8 cellular contexts compared by ENCODE assay signal in genomic region chr17:2853722-2854580, GRCh38. TPM values are rescaled to one million over a fixed set of nuclear protein-coding genes. Genes with fewer than 3 reads are reported as not detected.
DNase-seq lines count a peak whose midpoint lies in the region; ATAC-seq, FAIRE-seq and TF ChIP-seq lines count a peak whose summit lies in the region.

No MANE protein-coding gene starts in this region.

- H3K9me3 ChIP-seq in naive thymus-derived CD4-positive, alpha-beta T cell (ENCODE audit: control insufficient read depth in 2 of 3, low read length in 3 of 3), result no peaks in the 10 kb centered on the region

- CTCF ChIA-PET in naive thymus-derived CD4-positive, alpha-beta T cell (lab: Charles Lee), result no interaction called here

- H3K36me3 Mint-ChIP-seq in T-helper 1 cell treated with Interleukin-12 subunit alpha and Interleukin-12 subunit beta and Interleukin-4 antibody, amounts not matched to agents 30 μg/mL and 1 μg/mL, for 36 hours (ENCODE audit: low read depth), result no peaks in the 10 kb centered on the region
- H3K36me3 Mint-ChIP-seq in endothelial cell (ENCODE audit: low read depth, unreplicated experiment), result no peaks in the 10 kb centered on the region
- H3K36me3 Mint-ChIP-seq in naive thymus-derived CD4-positive, alpha-beta T cell, result peaks cover 2 to 11% (median 6%) of the 10 kb centered on the region in 5 donors

- intact Hi-C loops in naive thymus-derived CD4-positive, alpha-beta T cell (cut with micrococcal nuclease), result no loop called here

- no peak overlapping the region for H3K27ac Mint-ChIP-seq in T-helper 1 cell treated with Interleukin-12 subunit alpha and Interleukin-12 subunit beta and Interleukin-4 antibody, amounts not matched to agents 30 μg/mL and 1 μg/mL, for 36 hours
- H3K27ac Mint-ChIP-seq in endothelial cell (ENCODE audit: unreplicated experiment), result no peak overlapping the region
- H3K27ac Mint-ChIP-seq in naive thymus-derived CD4-positive, alpha-beta T cell, result no peak overlapping the region

- POLR2A ChIA-PET in naive thymus-derived CD4-positive, alpha-beta T cell (lab: Charles Lee), result interaction anchor here (1.1 kb wide), 1 partner anchor 149 kb away, joined by 3 read pairs; no protein-coding TSS in a partner anchor

- TF ChIP-seq CTCF in endothelial cell (IDR thresholded peaks at IDR 0.05; ENCODE audit: unreplicated experiment), result no peak

- H3K27me3 Mint-ChIP-seq in T-helper 1 cell treated with Interleukin-12 subunit alpha and Interleukin-12 subunit beta and Interleukin-4 antibody, amounts not matched to agents 30 μg/mL and 1 μg/mL, for 36 hours (ENCODE audit: low read depth), result peaks cover 55% of the 10 kb centered on the region
- peaks cover 10% of the 10 kb centered on the region for H3K27me3 Mint-ChIP-seq in endothelial cell (ENCODE audit: unreplicated experiment)
- H3K27me3 Mint-ChIP-seq in naive thymus-derived CD4-positive, alpha-beta T cell, result peaks cover 16 to 53% (median 18%) of the 10 kb centered on the region in 5 donors

- H3K4me1 Mint-ChIP-seq in T-helper 1 cell treated with Interleukin-12 subunit alpha and Interleukin-12 subunit beta and Interleukin-4 antibody, amounts not matched to agents 30 μg/mL and 1 μg/mL, for 36 hours (ENCODE audit: low read depth), result peaks cover 7% of the 10 kb centered on the region
- H3K4me1 Mint-ChIP-seq in endothelial cell (ENCODE audit: unreplicated experiment), result peaks cover 10% of the 10 kb centered on the region
- peaks cover 12 to 34% (median 17%) of the 10 kb centered on the region in 7 donors for H3K4me1 Mint-ChIP-seq in naive thymus-derived CD4-positive, alpha-beta T cell

- H3K36me3 ChIP-seq in naive thymus-derived CD4-positive, alpha-beta T cell (ENCODE audit: control insufficient read depth in 2 of 3, insufficient read depth in 3 of 3, low read length in 3 of 3), result no peaks in the 10 kb centered on the region

- peak; percentile 32 to 58 for ATAC-seq in activated CD4-positive, CD25-positive, alpha-beta regulatory T cell treated with anti-CD3 and anti-CD28 coated beads, Interleukin-2, amount 50 U/mL, for 24 hours
- ATAC-seq in naive thymus-derived CD4-positive, alpha-beta T cell, result peak; percentile 46
- ATAC-seq in HG02884 (IDR thresholded peaks at IDR 0.05; ENCODE audit: unreplicated experiment) (no peak), HG02642 (IDR thresholded peaks at IDR 0.05; ENCODE audit: poor library complexity, unreplicated experiment) (no peak)

- no peak overlapping the region for H3K27ac ChIP-seq in naive thymus-derived CD4-positive, alpha-beta T cell (ENCODE audit: low read depth, low read length)

- peak overlapping the region; percentile 43 for H3K4me3 ChIP-seq in naive thymus-derived CD4-positive, alpha-beta T cell (ENCODE audit: low read length)

- peaks cover 4 to 12% of the 10 kb centered on the region in 2 donors for H3K4me1 ChIP-seq in naive thymus-derived CD4-positive, alpha-beta T cell (ENCODE audit: control insufficient read depth in 2 of 2, insufficient read depth in 2 of 2, low read length in 2 of 2)

- peaks cover 0 to 10% of the 10 kb centered on the region in 2 donors for H3K27me3 ChIP-seq in naive thymus-derived CD4-positive, alpha-beta T cell (ENCODE audit: control insufficient read depth in 2 of 2, insufficient read depth in 2 of 2, low read length in 2 of 2)

- DNase-seq in activated CD4-positive, CD25-positive, alpha-beta regulatory T cell (lab: John Stamatoyannopoulos, UW), result no peak
- DNase-seq in endothelial cell (ENCODE audit: low spot score) (peak; percentile 35), GM19239 (ENCODE audit: insufficient read length, low spot score) (no peak)
- peak in 4 of 9 donors; percentile 12 to 20 (median 14) for DNase-seq in naive thymus-derived CD4-positive, alpha-beta T cell

- H3K4me3 Mint-ChIP-seq in T-helper 1 cell treated with Interleukin-12 subunit alpha and Interleukin-12 subunit beta and Interleukin-4 antibody, amounts not matched to agents 30 μg/mL and 1 μg/mL, for 36 hours, result peak overlapping the region; percentile 76
- H3K4me3 Mint-ChIP-seq in endothelial cell (ENCODE audit: unreplicated experiment), result peak overlapping the region; percentile 85
- H3K4me3 Mint-ChIP-seq in naive thymus-derived CD4-positive, alpha-beta T cell, result peak overlapping the region; percentile 72 to 88 (median 86)

- no peaks in the 10 kb centered on the region for H3K9me3 Mint-ChIP-seq in T-helper 1 cell treated with Interleukin-12 subunit alpha and Interleukin-12 subunit beta and Interleukin-4 antibody, amounts not matched to agents 30 μg/mL and 1 μg/mL, for 36 hours
- no peaks in the 10 kb centered on the region for H3K9me3 Mint-ChIP-seq in endothelial cell (ENCODE audit: unreplicated experiment)
- peaks cover 0 to 1% (median 0%) of the 10 kb centered on the region in 11 donors for H3K9me3 Mint-ChIP-seq in naive thymus-derived CD4-positive, alpha-beta T cell

- no peak for FAIRE-seq in GM19239 (lab: Jason Lieb, UNC)

RNA-seq across cellular contexts. Expression of gene RAP1GAP2, which starts 57.7 kb away (rescaled TPM):
- total RNA-seq in endothelial cell (ENCODE audit: unreplicated experiment), result 10.6 TPM
- total RNA-seq in naive thymus-derived CD4-positive, alpha-beta T cell, result 10 to 100 TPM in 3 of 5 experiments, 1 to 10 TPM in 1, under 1 TPM in 1; 0.54 to 95.6 (median 20.8) TPM
- polyA plus RNA-seq in naive thymus-derived CD4-positive, alpha-beta T cell, result 1 to 10 TPM; 2.3 to 2.6 TPM

Comparison
In these comparisons a context has a peak if more than half of its experiments do, and no peak if none do; other contexts are left out.
1. ATAC-seq: peak in activated CD4-positive, CD25-positive, alpha-beta regulatory T cell treated with anti-CD3 and anti-CD28 coated beads, Interleukin-2, amount 50 U/mL, for 24 hours (2 of 2) and naive thymus-derived CD4-positive, alpha-beta T cell (single experiment); none in HG02884 (single experiment) and HG02642 (single experiment).
2. Peak in every context shown above with its lines, with median percentiles within 50 percentile points of each other: H3K4me3 Mint-ChIP-seq.